In genomic region chr12:56749364-56749763, GRCh38 we compare ENCODE assay signal across 1 cellular context.
TF ChIP-seq lines count a peak whose summit lies in the region.

No MANE protein-coding gene starts in this region.

TF ChIP-seq in K562, 482 proteins besides CTCF, POLR2A, EP300 and RAD21:
- TF ChIP-seq ZBTB40 (IDR thresholded peaks at IDR 0.05) (no peak), ZBTB40 (CRISPR knock-in tag; IDR thresholded peaks at IDR 0.05) (no peak), PRPF4 (IDR thresholded peaks at IDR 0.05; ENCODE audit: insufficient read depth, low read depth, low read length, poor library complexity, severe bottlenecking) (no peak), ETV1 (tag; conservative IDR thresholded peaks at IDR 0.05; ENCODE audit: low read depth) (no peak), BHLHE40 (IDR thresholded peaks at IDR 0.05; ENCODE audit: low read length) (no peak)
